Comparison of ENCODE assay signal across 23 cellular contexts in the genomic region with DNA sequence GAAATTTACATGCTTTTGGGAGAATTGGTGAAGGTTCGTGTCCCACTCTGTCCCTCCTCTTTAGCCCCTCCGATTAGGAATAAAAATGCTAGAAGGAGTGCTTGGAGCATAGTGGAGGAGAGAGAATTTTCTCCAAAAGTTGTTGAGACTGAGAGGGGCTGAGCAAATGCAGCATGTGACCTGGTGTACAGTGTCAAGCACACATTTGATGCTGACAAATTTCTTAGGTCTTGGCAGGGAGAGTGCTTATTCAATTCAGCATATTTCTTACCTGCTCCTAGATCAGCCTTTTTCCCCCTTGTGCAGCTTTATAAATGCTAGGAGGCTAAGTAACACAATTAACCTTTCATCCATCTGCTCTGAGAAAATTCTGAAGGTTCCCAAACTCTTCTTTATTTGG.
A peak's percentile ranks its signal among the peaks of the same experiment; 100 is the strongest.
DNase-seq lines count a peak whose midpoint lies in the region; ATAC-seq and TF ChIP-seq lines count a peak whose summit lies in the region.
"Had no signal": no experiment of that assay in that cellular context is flagged by ENCODE, and none has a peak within 500 bp of the region (broad histone marks: within the 10 kb centered on the region; RNA-seq: fewer than 3 reads in every experiment).

No MANE protein-coding gene starts in this region.

- no TSS peak for BruUV-seq in PC-9 (replicated peaks; lab: Mats Ljungman, UMichigan)

- peak; percentile 31 for ATAC-seq in Right ventricle myocardium inferior
- ATAC-seq in gastroesophageal sphincter: peak; percentile 16
- ATAC-seq in HG02571 (IDR thresholded peaks at IDR 0.05; ENCODE audit: unreplicated experiment): no peak
- ATAC-seq: A549; CD8-positive, alpha-beta T cell; GM12878 had no signal

- CTCF ChIA-PET in PC-9 (lab: Charles Lee): no interaction called here

- H3K27me3 ChIP-seq in left ventricle myocardium inferior (ENCODE audit: low read depth) (no peaks in the 10 kb centered on the region), esophagus muscularis mucosa (no peaks in the 10 kb centered on the region), gastroesophageal sphincter (no peaks in the 10 kb centered on the region), PC-9 (ENCODE audit: insufficient read depth, low read depth) (no peaks in the 10 kb centered on the region)
- H3K27me3 ChIP-seq: BLaER1 treated with 17β-estradiol and CSF1 and Interleukin-3, amounts not matched to agents 10 nM and 100 nM had no signal

- H3K36me3 ChIP-seq in left ventricle myocardium inferior (no peaks in the 10 kb centered on the region), SK-N-MC (ENCODE audit: insufficient read depth, low read length) (no peaks in the 10 kb centered on the region; the same call in 1 of the 2 replicates), esophagus muscularis mucosa (no peaks in the 10 kb centered on the region), gastroesophageal sphincter (no peaks in the 10 kb centered on the region), PC-9 (ENCODE audit: low read depth) (no peaks in the 10 kb centered on the region)
- H3K36me3 ChIP-seq: BLaER1 treated with 17β-estradiol and CSF1 and Interleukin-3, amounts not matched to agents 10 nM and 100 nM had no signal

- TF ChIP-seq CTCF in left ventricle myocardium inferior (IDR thresholded peaks at IDR 0.05; ENCODE audit: borderline replicate concordance) (no peak), esophagus muscularis mucosa (IDR thresholded peaks at IDR 0.05) (no peak), gastroesophageal sphincter (IDR thresholded peaks at IDR 0.05) (no peak), PC-9 (conservative IDR thresholded peaks at IDR 0.05) (no peak)

- intact Hi-C loops in Right ventricle myocardium inferior (cut with DNase I): no loop called here
- intact Hi-C loops in left ventricle myocardium inferior (cut with micrococcal nuclease): no loop called here
- intact Hi-C loops in esophagus muscularis mucosa (cut with DNase I): no loop called here
- intact Hi-C loops in PC-9 (cut with micrococcal nuclease; ENCODE audit: unreplicated experiment): no loop called here

- TF ChIP-seq POLR2A in esophagus muscularis mucosa (IDR thresholded peaks at IDR 0.05; ENCODE audit: low read depth): no peak
- no peak for TF ChIP-seq POLR2A in gastroesophageal sphincter (IDR thresholded peaks at IDR 0.05)

- H3K9me3 ChIP-seq in left ventricle myocardium inferior (replicated peaks) (no peaks in the 10 kb centered on the region), SK-N-MC (ENCODE audit: low read depth, low read length) (no peaks in the 10 kb centered on the region), esophagus muscularis mucosa (no peaks in the 10 kb centered on the region), gastroesophageal sphincter (no peaks in the 10 kb centered on the region), PC-9 (ENCODE audit: insufficient read depth, low read depth) (no peaks in the 10 kb centered on the region)
- H3K9me3 ChIP-seq: A549 had no signal

- H3K4me3 ChIP-seq in left ventricle myocardium inferior: no peak overlapping the region
- H3K4me3 ChIP-seq in SK-N-MC: peak overlapping the region; percentile 44
- no peak overlapping the region for H3K4me3 ChIP-seq in esophagus muscularis mucosa
- H3K4me3 ChIP-seq in gastroesophageal sphincter: no peak overlapping the region
- H3K4me3 ChIP-seq in PC-9: no peak overlapping the region
- H3K4me3 ChIP-seq: A549; BLaER1 treated with 17β-estradiol and CSF1 and Interleukin-3, amounts not matched to agents 10 nM and 100 nM; GM12878 had no signal

- no peak overlapping the region for H3K4me2 ChIP-seq in PC-9
- H3K4me2 ChIP-seq: A549; BLaER1 treated with 17β-estradiol and CSF1 and Interleukin-3, amounts not matched to agents 10 nM and 100 nM had no signal

- POLR2A ChIA-PET in PC-9 (lab: Charles Lee; ENCODE audit: unreplicated experiment): no interaction called here

- H3F3A ChIP-seq in PC-9 (ENCODE audit: insufficient read depth, low read depth): no peaks in the 10 kb centered on the region

- TF ChIP-seq EP300 in esophagus muscularis mucosa (IDR thresholded peaks at IDR 0.05) (no peak), gastroesophageal sphincter (IDR thresholded peaks at IDR 0.05) (no peak)

- H4K20me1 ChIP-seq in PC-9 (ENCODE audit: insufficient read depth): no peaks in the 10 kb centered on the region
- H4K20me1 ChIP-seq: BLaER1 treated with 17β-estradiol and CSF1 and Interleukin-3, amounts not matched to agents 10 nM and 100 nM had no signal

- no peaks in the 10 kb centered on the region for H3K4me1 ChIP-seq in left ventricle myocardium inferior
- peaks cover 0 to 32% (median 27%) of the 10 kb centered on the region in 4 donors for H3K4me1 ChIP-seq in esophagus muscularis mucosa
- H3K4me1 ChIP-seq in gastroesophageal sphincter: peaks cover 0 to 40% (median 0%) of the 10 kb centered on the region in 3 donors
- no peaks in the 10 kb centered on the region for H3K4me1 ChIP-seq in PC-9 (replicated peaks; ENCODE audit: insufficient read depth)
- H3K4me1 ChIP-seq: A549; BLaER1 treated with 17β-estradiol and CSF1 and Interleukin-3, amounts not matched to agents 10 nM and 100 nM had no signal

- H3K27ac ChIP-seq in left ventricle myocardium inferior (replicated peaks) (no peak overlapping the region), SK-N-MC (peak overlapping the region; percentile 98), esophagus muscularis mucosa (replicated peaks in 1 of 4) (peak overlapping the region; percentile 48 to 77 (median 66)), gastroesophageal sphincter (peak overlapping the region in 3 of 4 donors; percentile 66 to 71 (median 70)), PC-9 (no peak overlapping the region)
- H3K27ac ChIP-seq: 22Rv1; A549; BLaER1 treated with 17β-estradiol and CSF1 and Interleukin-3, amounts not matched to agents 10 nM and 100 nM; C4-2B had no signal

- H3K9ac ChIP-seq in SK-N-MC (ENCODE audit: insufficient read length): peak overlapping the region; percentile 72
- H3K9ac ChIP-seq: BLaER1 treated with 17β-estradiol and CSF1 and Interleukin-3, amounts not matched to agents 10 nM and 100 nM had no signal

- 49% methylated on average over 2 of the region's 2 CpGs for WGBS in esophagus muscularis mucosa
- WGBS in gastroesophageal sphincter (ENCODE audit: low coverage in 1 of 2), 2 donors: 17 to 55% methylated on average over 2 of the region's 2 CpGs

- H3K79me2 ChIP-seq in PC-9 (ENCODE audit: low read depth): no peaks in the 10 kb centered on the region

- no peak for DNase-seq in Right ventricle myocardium inferior (ENCODE audit: missing footprints)
- no peak for DNase-seq in left ventricle myocardium inferior
- DNase-seq in SK-N-MC (ENCODE audit: low read depth, low spot score): no peak
- no peak for DNase-seq in esophagus muscularis mucosa (ENCODE audit: extremely low spot score)
- DNase-seq in PC-9: no peak
- DNase-seq: AML-193; CD4-positive, alpha-beta T cell; CD8-positive, alpha-beta T cell; COR-L47; DMS 273 treated with DMSO at 0.1 percent for 48 hours; DMS153; DMS53; DMS79; DND-41; EL; GDM1 had no signal

- no peak overlapping the region for H2AFZ ChIP-seq in PC-9

- no peaks in the 10 kb centered on the region for H3K9me2 ChIP-seq in PC-9 (ENCODE audit: insufficient read depth)

Comparison
In these comparisons a context has a peak if more than half of its experiments do, and no peak if none do; other contexts are left out.
1. H3K27ac ChIP-seq: peak in SK-N-MC (single experiment), esophagus muscularis mucosa (4 of 4) and gastroesophageal sphincter (3 of 4); none in left ventricle myocardium inferior (single experiment) and PC-9 (single experiment).